In the genomic region with DNA sequence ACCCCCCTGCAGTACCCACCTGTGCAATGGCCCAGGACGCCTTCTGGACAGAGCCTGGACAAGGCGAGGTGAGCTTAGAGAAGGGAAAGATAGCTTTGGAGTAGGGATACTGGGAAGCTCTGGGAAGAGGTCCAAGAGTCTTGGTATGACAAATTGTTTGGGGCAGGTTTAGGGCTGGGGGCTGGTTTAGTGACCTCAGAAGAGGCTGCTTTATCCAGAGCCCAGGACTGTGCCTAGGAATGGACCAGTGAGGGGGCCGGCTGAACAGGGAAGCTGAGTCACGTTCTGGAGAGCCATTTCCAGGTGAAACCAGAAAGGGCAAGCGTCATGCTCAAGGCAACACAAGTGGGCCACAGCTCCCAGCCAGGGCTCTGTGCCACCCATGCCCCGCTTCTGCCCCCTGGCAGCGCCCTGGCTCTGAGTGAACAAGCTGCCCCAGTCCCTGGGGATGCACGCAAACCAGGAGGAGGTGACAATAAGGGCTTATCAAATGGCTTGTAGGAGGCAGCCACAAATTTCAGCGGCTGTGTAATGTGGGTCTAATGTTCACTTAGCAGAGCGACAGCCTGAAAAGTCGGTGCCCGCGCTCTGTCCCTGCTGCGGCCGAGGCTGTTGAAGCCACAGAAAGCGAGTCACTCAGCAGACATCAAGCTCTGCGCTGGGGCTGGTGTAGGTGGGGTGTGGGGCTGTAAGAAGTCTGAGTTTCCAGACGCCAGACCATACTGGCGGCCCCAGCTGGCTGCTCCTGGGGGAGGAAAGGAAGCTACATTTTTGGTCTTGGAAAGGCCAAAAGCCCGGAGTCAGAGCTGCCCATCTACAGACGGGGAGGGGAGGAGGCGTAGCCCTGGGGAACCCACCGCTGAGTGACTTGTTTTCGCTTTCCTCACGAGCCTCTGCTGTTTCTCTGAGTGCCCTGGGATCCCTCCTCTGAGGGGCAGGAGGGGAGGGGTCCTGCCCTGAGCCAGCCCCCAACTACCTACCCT, we compare ENCODE assay signal across 12 cellular contexts. TPM values are rescaled to one million over a fixed set of nuclear protein-coding genes. Genes with fewer than 3 reads are reported as not detected.
DNase-seq lines count a peak whose midpoint lies in the region; ATAC-seq and TF ChIP-seq lines count a peak whose summit lies in the region.
"Had no signal": no experiment of that assay in that cellular context is flagged by ENCODE, and none has a peak within 500 bp of the region (broad histone marks: within the 10 kb centered on the region; RNA-seq: fewer than 3 reads in every experiment).

No MANE protein-coding gene starts in this region.

- peak overlapping the region; percentile 44 for H3K4ac ChIP-seq in trophoblast cell (ENCODE audit: low read depth, low read length)

- H3K23ac ChIP-seq in trophoblast cell (ENCODE audit: low read length): no peak overlapping the region

- no peaks in the 10 kb centered on the region for H3K9me3 ChIP-seq in PC-3 (ENCODE audit: low read length)
- H3K9me3 ChIP-seq in trophoblast cell (ENCODE audit: insufficient read depth, low read depth, low read length): no peaks in the 10 kb centered on the region
- H3K9me3 ChIP-seq: upper lobe of left lung had no signal

- no peaks in the 10 kb centered on the region for H3K36me3 ChIP-seq in PC-3 (ENCODE audit: low read depth, low read length)
- no peaks in the 10 kb centered on the region for H3K36me3 ChIP-seq in trophoblast cell (ENCODE audit: control insufficient read depth in 1 of 2, insufficient read depth in 2 of 2, low read length in 2 of 2)
- H3K36me3 ChIP-seq: upper lobe of left lung had no signal

- H3K4me1 Mint-ChIP-seq in activated CD4-positive, alpha-beta memory T cell treated with anti-CD3 and anti-CD28 coated beads, Interleukin-2, amount 10 ng/mL, durations not matched to agents 7 days and 5 days: no peaks in the 10 kb centered on the region

- H2AK5ac ChIP-seq in trophoblast cell (ENCODE audit: low read length): peak overlapping the region; percentile 86

- H3K4me1 ChIP-seq in PC-3 (ENCODE audit: insufficient read depth, low read length) (peaks cover 44% of the 10 kb centered on the region), trophoblast cell (ENCODE audit: control insufficient read depth in 1 of 2, insufficient read depth in 2 of 2, low read length in 2 of 2) (peaks cover 51 to 53% of the 10 kb centered on the region in 2 experiments)

- H3K27ac ChIP-seq in PC-3 (ENCODE audit: low read length) (no peak overlapping the region), trophoblast cell (ENCODE audit: low read depth, low read length) (peak overlapping the region; percentile 79)
- H3K27ac ChIP-seq: upper lobe of left lung had no signal

- H3K9ac ChIP-seq in PC-3 (ENCODE audit: low read length) (no peak overlapping the region), trophoblast cell (ENCODE audit: low read length) (no peak overlapping the region)

- H3K4me3 ChIP-seq in PC-3 (ENCODE audit: low read length) (no peak overlapping the region), fibroblast of villous mesenchyme (ENCODE audit: low read depth, low read length) (peak overlapping the region; percentile 6), trophoblast cell (ENCODE audit: low read depth, low read length) (no peak overlapping the region)
- H3K4me3 ChIP-seq: upper lobe of left lung had no signal

- peak overlapping the region; percentile 91 for H2BK120ac ChIP-seq in trophoblast cell (ENCODE audit: insufficient read depth, low read length, poor library complexity)

- H2AFZ ChIP-seq in PC-3 (ENCODE audit: low read length): no peak overlapping the region
- H2AFZ ChIP-seq in trophoblast cell (ENCODE audit: insufficient read depth, low read length, poor library complexity): peak overlapping the region; percentile 46

- peak overlapping the region; percentile 84 for H4K91ac ChIP-seq in trophoblast cell (ENCODE audit: low read depth, low read length)

- H2BK5ac ChIP-seq in trophoblast cell (ENCODE audit: low read depth, low read length, poor library complexity): peak overlapping the region; percentile 59

- H2BK12ac ChIP-seq in trophoblast cell (ENCODE audit: low read length): peak overlapping the region; percentile 98

- H3K9me3 Mint-ChIP-seq in activated CD4-positive, alpha-beta memory T cell treated with anti-CD3 and anti-CD28 coated beads, Interleukin-2, amount 10 ng/mL, durations not matched to agents 7 days and 5 days: no peaks in the 10 kb centered on the region

- no CpG with 5 or more reads among the region's 25 CpGs for WGBS in trophoblast cell (ENCODE audit: extremely low coverage, insufficient coverage, insufficient read length)

- H3K4me3 Mint-ChIP-seq in activated CD4-positive, alpha-beta memory T cell treated with anti-CD3 and anti-CD28 coated beads, Interleukin-2, amount 10 ng/mL, durations not matched to agents 7 days and 5 days: no peak overlapping the region

- H4K20me1 ChIP-seq in PC-3 (ENCODE audit: low read length): no peaks in the 10 kb centered on the region

- H3K4me2 ChIP-seq in PC-3 (ENCODE audit: low read length): no peak overlapping the region
- peak overlapping the region; percentile 48 for H3K4me2 ChIP-seq in trophoblast cell (ENCODE audit: low read length)

- no TSS peak for BruUV-seq in PC-3 (replicated peaks; lab: Mats Ljungman, UMichigan)

- peak; percentile 39 for DNase-seq in EH (ENCODE audit: low read depth)
- DNase-seq in PC-3: peak; percentile 44
- DNase-seq in fibroblast of villous mesenchyme (ENCODE audit: low read depth): peak; percentile 82
- no peak for DNase-seq in trophoblast cell
- no peak for DNase-seq in NCI-H345 (lab: John Stamatoyannopoulos, UW)
- no peak for DNase-seq in cerebellar nuclear complex (lab: John Stamatoyannopoulos, UW)
- no peak for DNase-seq in activated CD4-positive, alpha-beta memory T cell treated with anti-CD3 and anti-CD28 coated beads, Interleukin-2, amount 10 ng/mL, durations not matched to agents 7 days and 5 days
- DNase-seq in cerebellar cortex (ENCODE audit: low spot score): no peak
- DNase-seq: effector memory CD4-positive, alpha-beta T cell; NCI-H1417 treated with DMSO at 0.1 percent for 48 hours; stimulated activated CD4-positive, alpha-beta T cell treated with anti-CD3 and anti-CD28 coated beads, Interleukin-1b, Interleukin-23, amount 100 ng/mL, for 48 hours; upper lobe of left lung had no signal

- ATAC-seq in PC-3: no peak

- H3K18ac ChIP-seq in trophoblast cell (ENCODE audit: low read length): peak overlapping the region; percentile 67

- H3K27me3 Mint-ChIP-seq in activated CD4-positive, alpha-beta memory T cell treated with anti-CD3 and anti-CD28 coated beads, Interleukin-2, amount 10 ng/mL, durations not matched to agents 7 days and 5 days: peaks cover 15% of the 10 kb centered on the region

- peaks cover 36% of the 10 kb centered on the region for H3K79me1 ChIP-seq in trophoblast cell (ENCODE audit: low read length)

- H3K9me2 ChIP-seq in PC-3 (replicated peaks; ENCODE audit: low read length): no peaks in the 10 kb centered on the region

- peak overlapping the region; percentile 82 for H4K8ac ChIP-seq in trophoblast cell (ENCODE audit: low read depth, low read length)

- no peaks in the 10 kb centered on the region for H3K79me2 ChIP-seq in PC-3 (ENCODE audit: low read length)
- H3K79me2 ChIP-seq in trophoblast cell (ENCODE audit: control insufficient read depth, insufficient read depth, low read length, poor library complexity): peaks cover 9% of the 10 kb centered on the region

- POLR2A ChIA-PET in PC-3 (lab: Charles Lee; ENCODE audit: unreplicated experiment): no interaction called here
- POLR2A ChIA-PET in activated CD4-positive, alpha-beta memory T cell treated with anti-CD3 and anti-CD28 coated beads, Interleukin-2, amount 10 ng/mL, durations not matched to agents 7 days and 5 days (lab: Charles Lee): no interaction called here

- TF ChIP-seq CTCF in PC-3 (conservative IDR thresholded peaks at IDR 0.05; ENCODE audit: low read depth, low read length) (no peak), fibroblast of villous mesenchyme (IDR thresholded peaks at IDR 0.05; ENCODE audit: insufficient read depth, low read depth, low read length) (no peak)

- H3K36me3 Mint-ChIP-seq in activated CD4-positive, alpha-beta memory T cell treated with anti-CD3 and anti-CD28 coated beads, Interleukin-2, amount 10 ng/mL, durations not matched to agents 7 days and 5 days (ENCODE audit: low read depth): no peaks in the 10 kb centered on the region

- no peak overlapping the region for H3K27ac Mint-ChIP-seq in activated CD4-positive, alpha-beta memory T cell treated with anti-CD3 and anti-CD28 coated beads, Interleukin-2, amount 10 ng/mL, durations not matched to agents 7 days and 5 days

- no peak overlapping the region for H4K12ac ChIP-seq in trophoblast cell (ENCODE audit: low read depth, low read length)

- no peaks in the 10 kb centered on the region for H3K27me3 ChIP-seq in PC-3 (ENCODE audit: low read length)
- H3K27me3 ChIP-seq in trophoblast cell (ENCODE audit: insufficient read depth, low read length): no peaks in the 10 kb centered on the region
- H3K27me3 ChIP-seq: upper lobe of left lung had no signal

- CTCF ChIA-PET in PC-3 (lab: Charles Lee): interaction anchor here (0.5 to 0.7 kb wide), 2 partner anchors 36 to 40 kb away, joined by 3 read pairs; no protein-coding TSS in a partner anchor
- CTCF ChIA-PET in activated CD4-positive, alpha-beta memory T cell treated with anti-CD3 and anti-CD28 coated beads, Interleukin-2, amount 10 ng/mL, durations not matched to agents 7 days and 5 days (lab: Charles Lee): no interaction called here

- H3F3A ChIP-seq in PC-3 (ENCODE audit: low read length, unreplicated experiment): no peaks in the 10 kb centered on the region

- intact Hi-C loops in PC-3 (cut with micrococcal nuclease): no loop called here

- peak overlapping the region; percentile 76 for H3K14ac ChIP-seq in trophoblast cell (ENCODE audit: low read length)

RNA-seq across cellular contexts. Expression of a gene that starts 18.3 kb away (rescaled TPM):
- total RNA-seq in PC-3 (2014; rRNA removed) (21.5 and 23.2 TPM in 2 replicates), fibroblast of villous mesenchyme (0.43 and 2.6 TPM in 2 replicates)
- 42.4 and 42.7 TPM in 2 replicates for polyA plus RNA-seq in trophoblast cell (2013)
- not detected for total RNA-seq in activated CD4-positive, alpha-beta memory T cell treated with anti-CD3 and anti-CD28 coated beads, Interleukin-2, amount 10 ng/mL, durations not matched to agents 7 days and 5 days

Comparison
In these comparisons a context has a peak if more than half of its experiments do, and no peak if none do; other contexts are left out.
1. DNase-seq: peak in EH (single experiment), PC-3 (single experiment) and fibroblast of villous mesenchyme (single experiment); none in trophoblast cell (0 of 2), NCI-H345 (single experiment), cerebellar nuclear complex (0 of 2), activated CD4-positive, alpha-beta memory T cell treated with anti-CD3 and anti-CD28 coated beads, Interleukin-2, amount 10 ng/mL, durations not matched to agents 7 days and 5 days (single experiment) and cerebellar cortex (single experiment).